8 cellular contexts compared by ENCODE assay signal in genomic region chr3:141486735-141487418, GRCh38. TPM values are rescaled to one million over a fixed set of nuclear protein-coding genes. Genes with fewer than 3 reads are reported as not detected.
DNase-seq lines count a peak whose midpoint lies in the region; ATAC-seq and TF ChIP-seq lines count a peak whose summit lies in the region.

Gene RASA2, plus strand, starts transcription at chr3:141487027. Its CDS starts 57 bp downstream, at chr3:141487084.

- peak within 1 kb of the TSS; percentile 91 for H2BK5ac ChIP-seq in mesendoderm (ENCODE audit: low read length)

- H3K27me3 ChIP-seq in endodermal cell (ENCODE audit: control insufficient read depth, insufficient read depth, low read length, poor library complexity, severe bottlenecking), result no peaks in the 10 kb centered on the region
- H3K27me3 ChIP-seq in mesendoderm (ENCODE audit: insufficient read depth, low read length, poor library complexity), result no peaks in the 10 kb centered on the region

- H3K4me3 Mint-ChIP-seq in endodermal cell, result peak within 1 kb of the TSS; percentile 73

- H3K4ac ChIP-seq in mesendoderm (ENCODE audit: low read depth, low read length), result peak within 1 kb of the TSS; percentile 85

- peaks cover 3% of the 10 kb centered on the region for H3K79me1 ChIP-seq in mesendoderm (ENCODE audit: low read length)

- peaks cover 32% of the 10 kb centered on the region for H3K27me3 Mint-ChIP-seq in endodermal cell (ENCODE audit: insufficient read depth)

- peaks cover 15% of the 10 kb centered on the region for H3K4me1 ChIP-seq in endodermal cell (ENCODE audit: control insufficient read depth, insufficient read depth, low read length)
- peaks cover 8% of the 10 kb centered on the region for H3K4me1 ChIP-seq in mesendoderm (ENCODE audit: control insufficient read depth, low read depth, low read length)

- H3K79me2 ChIP-seq in mesendoderm (ENCODE audit: control insufficient read depth, insufficient read depth, low read length), result peaks cover 16% of the 10 kb centered on the region

- H3K4me1 Mint-ChIP-seq in endodermal cell, result peaks cover 35% of the 10 kb centered on the region

- H3K4me3 ChIP-seq in endodermal cell (ENCODE audit: low read length) (peak within 1 kb of the TSS; percentile 85), mesendoderm (ENCODE audit: low read length) (peak within 1 kb of the TSS; percentile 87)

- no peak within 1 kb of the TSS for H2BK15ac ChIP-seq in mesendoderm (replicated peaks; ENCODE audit: low read depth)

- H3K27ac Mint-ChIP-seq in endodermal cell, result peak within 1 kb of the TSS; percentile 83

- WGBS in endodermal cell (ENCODE audit: insufficient coverage in 1 of 2, insufficient read length in 1 of 2), 2 experiments, result 0 to 3% methylated on average over 8 to 86 of the region's 86 CpGs
- no CpG with 5 or more reads among the region's 86 CpGs for WGBS in mesendoderm (ENCODE audit: extremely low coverage, insufficient coverage, low lambda C conversion rate)

- peak within 1 kb of the TSS; percentile 89 for H3K27ac ChIP-seq in endodermal cell (ENCODE audit: low read depth, low read length)
- peak within 1 kb of the TSS; percentile 94 for H3K27ac ChIP-seq in mesendoderm (ENCODE audit: low read depth, low read length)

- H4K5ac ChIP-seq in mesendoderm (ENCODE audit: low read length), result no peak within 1 kb of the TSS

- H4K8ac ChIP-seq in mesendoderm (ENCODE audit: low read depth, low read length), result no peak within 1 kb of the TSS

- H3K9me3 ChIP-seq in endodermal cell (ENCODE audit: control insufficient read depth, low read length), result no peaks in the 10 kb centered on the region

- no peaks in the 10 kb centered on the region for H3K36me3 ChIP-seq in endodermal cell (ENCODE audit: control insufficient read depth, insufficient read depth, low read length)
- no peaks in the 10 kb centered on the region for H3K36me3 ChIP-seq in mesendoderm (ENCODE audit: control insufficient read depth, insufficient read depth, low read length)

- ATAC-seq in GM19463 (IDR thresholded peaks at IDR 0.05; ENCODE audit: unreplicated experiment), result peak; percentile 66

- H3K9ac ChIP-seq in endodermal cell (ENCODE audit: extremely low read depth, low read length, poor library complexity, severe bottlenecking) (peak within 1 kb of the TSS; percentile 37), mesendoderm (ENCODE audit: low read length) (peak within 1 kb of the TSS; percentile 94)

- no peaks in the 10 kb centered on the region for H3K36me3 Mint-ChIP-seq in endodermal cell (ENCODE audit: low read depth)

- H2BK120ac ChIP-seq in mesendoderm (ENCODE audit: low read depth, low read length), result peak within 1 kb of the TSS; percentile 83

- peak within 1 kb of the TSS; percentile 78 for H3K18ac ChIP-seq in mesendoderm (ENCODE audit: low read length)

- no peak within 1 kb of the TSS for H2AK5ac ChIP-seq in mesendoderm (ENCODE audit: low read length)

- H3K23ac ChIP-seq in mesendoderm (ENCODE audit: low read length), result peak within 1 kb of the TSS; percentile 52

- peak within 1 kb of the TSS; percentile 58 for H3K4me2 ChIP-seq in mesendoderm (ENCODE audit: low read length)

- no peak for TF ChIP-seq CTCF in endodermal cell (conservative IDR thresholded peaks at IDR 0.05)

- H3K56ac ChIP-seq in mesendoderm (ENCODE audit: low read length), result peak within 1 kb of the TSS; percentile 96

- no peaks in the 10 kb centered on the region for H3K9me3 Mint-ChIP-seq in endodermal cell

- DNase-seq in CMK (ENCODE audit: low read depth) (peak; percentile 15), HPDE6-E6E7 (ENCODE audit: extremely low spot score) (peak; percentile 64), NOMO-1 (lab: John Stamatoyannopoulos, UW; ENCODE audit: unreplicated experiment in 2 of 2) (peak; percentile 67 to 93), endodermal cell (peak; percentile 89), mesendoderm (peak; percentile 82)
- DNase-seq in activated CD8-positive, alpha-beta memory T cell treated with anti-CD3 and anti-CD28 coated beads for 48 hours (ENCODE audit: low read depth in 2 of 3, low spot score in 2 of 3), result peak; percentile 44 to 63 (median 52)
- DNase-seq in stimulated activated CD8-positive, alpha-beta memory T cell treated with anti-CD3 and anti-CD28 coated beads, Interleukin-15, amount 100 ng/mL, for 1 hour (ENCODE audit: low read depth), result peak; percentile 26

RNA-seq across cellular contexts. Expression of gene RASA2, which starts in this region (rescaled TPM):
- total RNA-seq in endodermal cell, result 10 to 100 TPM; 20.5 to 25.0 TPM
- 15.8 TPM for polyA plus RNA-seq in endodermal cell (2013, experiment 1 of 2)
- polyA plus RNA-seq in endodermal cell (2013, experiment 2 of 2), result 14.9 TPM
- 9.0 TPM for polyA plus RNA-seq in mesendoderm (2013, experiment 1 of 2)
- polyA plus RNA-seq in mesendoderm (2013, experiment 2 of 2), result 8.1 TPM

Comparison
In these comparisons a context has a peak if more than half of its experiments do, and no peak if none do; other contexts are left out.
1. Peak in every context shown above with its lines: DNase-seq, ATAC-seq, H3K4me3 ChIP-seq and H3K27ac ChIP-seq.
2. DNase-seq: peak in every context shown above with its lines; median percentile 89 in endodermal cell; 82 in mesendoderm; 80 in NOMO-1; 64 in HPDE6-E6E7; 52 in activated CD8-positive, alpha-beta memory T cell treated with anti-CD3 and anti-CD28 coated beads for 48 hours; 26 in stimulated activated CD8-positive, alpha-beta memory T cell treated with anti-CD3 and anti-CD28 coated beads, Interleukin-15, amount 100 ng/mL, for 1 hour; 15 in CMK.